Comparison of ENCODE assay signal across 8 cellular contexts in the genomic region with DNA sequence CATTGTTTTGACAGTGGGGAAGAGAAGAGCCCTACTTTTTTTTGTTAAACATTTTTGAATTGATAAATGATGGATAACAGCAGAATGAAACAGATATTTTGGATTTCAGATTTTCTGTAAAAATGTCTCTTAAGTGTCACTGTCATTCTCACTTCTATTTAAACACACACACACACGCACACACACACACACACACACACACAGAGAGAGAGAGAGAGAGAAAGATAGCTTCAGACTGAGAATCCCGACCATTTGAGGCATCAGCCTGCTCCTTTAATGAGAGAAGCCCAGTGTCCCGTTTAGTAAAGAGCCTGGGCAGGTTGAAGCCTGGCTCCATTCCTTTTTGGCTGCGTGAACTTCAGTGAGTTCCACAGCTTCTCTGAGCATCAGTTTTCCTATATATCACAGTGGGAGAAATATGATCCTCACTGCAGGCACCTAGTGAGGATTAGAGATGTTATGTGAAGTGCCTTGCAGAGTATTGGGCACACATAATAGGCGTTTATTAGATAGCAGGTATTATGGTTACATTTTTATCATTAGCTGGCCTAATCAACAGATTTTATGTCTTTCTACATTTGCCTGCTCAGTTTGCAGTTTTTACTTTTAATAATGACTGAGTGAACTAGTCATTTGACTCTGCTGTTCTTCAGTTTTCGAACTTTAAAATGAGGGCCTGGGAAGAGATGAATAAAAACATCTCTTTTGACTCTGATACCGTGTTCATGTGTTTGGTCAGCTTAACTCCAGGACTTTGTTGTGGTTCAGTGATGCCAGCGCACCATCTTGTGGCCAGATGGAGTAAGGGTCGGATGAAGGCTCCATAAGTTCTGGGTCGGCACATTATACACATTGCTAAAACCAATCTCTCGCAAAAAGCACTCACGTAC.
DNase-seq lines count a peak whose midpoint lies in the region; ATAC-seq and TF ChIP-seq lines count a peak whose summit lies in the region.

No MANE protein-coding gene starts in this region.

- peak; percentile 85 for ATAC-seq in Right ventricle myocardium inferior
- ATAC-seq in HG02943 (IDR thresholded peaks at IDR 0.05; ENCODE audit: low read depth, unreplicated experiment), result peak; percentile 78
- peak; percentile 90 for ATAC-seq in body of pancreas

- TF ChIP-seq POLR2A in body of pancreas (IDR thresholded peaks at IDR 0.05), result no peak

- no peaks in the 10 kb centered on the region for H3K4me1 ChIP-seq in body of pancreas

- no peak overlapping the region for H3K27ac ChIP-seq in body of pancreas

- H3K27me3 ChIP-seq in body of pancreas, result no peaks in the 10 kb centered on the region

- DNase-seq in Right ventricle myocardium inferior (ENCODE audit: missing footprints) (no peak), cardiac septum (ENCODE audit: low spot score) (no peak), NCI-H1694 treated with DMSO at 0.1 percent for 48 hours (lab: John Stamatoyannopoulos, UW) (peak; percentile 77), T-helper 9 cell (peak; percentile 52), body of pancreas (peak; percentile 68 to 78 (median 72)), iris pigment epithelial cell (ENCODE audit: low read depth) (peak; percentile 84)
- DNase-seq in stimulated activated CD4-positive, alpha-beta T cell treated with anti-CD3 and anti-CD28 coated beads, Interleukin-12 subunit alpha, Interleukin-12 subunit beta, amount 100 ng/mL, for 4 hours, result peak; percentile 61

- intact Hi-C loops in Right ventricle myocardium inferior (cut with DNase I), result loop anchor here (5.0 to 10.0 kb wide), 3 partner anchors 107 to 652 kb away; partner anchors contain the start of gene CDC14A
- intact Hi-C loops in cardiac septum (cut with DNase I), result loop anchor here (10.0 kb wide), 2 partner anchors 194 to 324 kb away; partner anchors contain the start of genes RTCA, SASS6 and TRMT13
- intact Hi-C loops in body of pancreas (cut with DNase I), result no loop called here

- H3K4me3 ChIP-seq in body of pancreas, result no peak overlapping the region

- peak in 6 of 7 experiments; percentile 66 to 84 (median 80) for TF ChIP-seq CTCF in body of pancreas (IDR thresholded peaks at IDR 0.05)

- no peaks in the 10 kb centered on the region for H3K36me3 ChIP-seq in body of pancreas (replicated peaks in 1 of 2; ENCODE audit: insufficient read depth in 1 of 2, low read depth in 2 of 2)

- 16 to 20% methylated on average over 12 of the region's 12 CpGs for WGBS in body of pancreas, 2 donors

- H3K9me3 ChIP-seq in body of pancreas, result no peaks in the 10 kb centered on the region

Comparison
In these comparisons a context has a peak if more than half of its experiments do, and no peak if none do; other contexts are left out.
1. DNase-seq: peak in NCI-H1694 treated with DMSO at 0.1 percent for 48 hours (single experiment), T-helper 9 cell (single experiment), body of pancreas (4 of 4), iris pigment epithelial cell (single experiment) and stimulated activated CD4-positive, alpha-beta T cell treated with anti-CD3 and anti-CD28 coated beads, Interleukin-12 subunit alpha, Interleukin-12 subunit beta, amount 100 ng/mL, for 4 hours (single experiment); none in Right ventricle myocardium inferior (single experiment) and cardiac septum (single experiment).
2. Peak in every context shown above with its lines, with median percentiles within 50 percentile points of each other: ATAC-seq.